ENCODE assay signal across 13 cellular contexts in the genomic region with DNA sequence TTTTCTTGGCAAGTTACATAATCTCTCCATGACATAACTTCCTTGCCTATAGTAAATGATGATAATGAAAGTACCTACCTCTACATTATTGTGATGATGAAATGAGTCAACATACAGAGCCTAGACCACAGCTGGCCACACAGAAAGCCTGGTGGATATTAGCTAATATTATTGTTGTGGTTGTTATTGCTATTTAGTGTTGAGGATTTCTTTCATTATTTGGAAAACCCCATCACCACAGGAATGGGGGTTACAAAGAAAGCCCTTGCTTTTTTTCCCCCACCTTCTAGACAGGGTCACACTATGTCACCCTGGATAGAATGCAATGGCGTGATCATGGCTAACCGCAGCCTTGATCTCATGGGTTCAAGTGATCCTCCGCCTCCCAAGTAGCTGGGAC.
DNase-seq lines count a peak whose midpoint lies in the region; ATAC-seq and TF ChIP-seq lines count a peak whose summit lies in the region.
"Had no signal": no experiment of that assay in that cellular context is flagged by ENCODE, and none has a peak within 500 bp of the region (broad histone marks: within the 10 kb centered on the region; RNA-seq: fewer than 3 reads in every experiment).

No MANE protein-coding gene starts in this region.

- TF ChIP-seq POLR2A in esophagus muscularis mucosa (IDR thresholded peaks at IDR 0.05; ENCODE audit: low read depth) = no peak

- peaks cover 45 to 94% (median 81%) of the 10 kb centered on the region in 4 donors for H3K4me1 ChIP-seq in esophagus muscularis mucosa
- H3K4me1 ChIP-seq in HAP-1 = peaks cover 5% of the 10 kb centered on the region
- H3K4me1 ChIP-seq: thyroid gland had no signal

- in situ Hi-C loops in HAP-1 (cut with MboI; ENCODE audit: low sequenced_read_pairs) = loop anchor here (5.0 to 10.0 kb wide), 2 partner anchors 345 to 402 kb away; no protein-coding TSS in a partner anchor

- no peaks in the 10 kb centered on the region for H3K9me3 ChIP-seq in esophagus muscularis mucosa
- H3K9me3 ChIP-seq in HAP-1 = no peaks in the 10 kb centered on the region
- H3K9me3 ChIP-seq: thyroid gland had no signal

- no peak for TF ChIP-seq EP300 in esophagus muscularis mucosa (IDR thresholded peaks at IDR 0.05)

- H3K27me3 ChIP-seq in esophagus muscularis mucosa = no peaks in the 10 kb centered on the region
- no peaks in the 10 kb centered on the region for H3K27me3 ChIP-seq in HAP-1 (ENCODE audit: low read depth)
- H3K27me3 ChIP-seq: thyroid gland had no signal

- DNase-seq in esophagus muscularis mucosa (ENCODE audit: extremely low spot score) = peak; percentile 26
- DNase-seq in left lobe of liver (ENCODE audit: low spot score) = no peak
- DNase-seq in activated CD4-positive, alpha-beta T cell treated with anti-CD3 and anti-CD28 coated beads, Interleukin-2, amount 50 U/mL, for 4 hours = no peak
- DNase-seq in HAP-1 (ENCODE audit: low spot score in 2 of 2) = no peak
- DNase-seq in T-helper 1 cell = no peak
- DNase-seq: T1000, thyroid gland had no signal

- TF ChIP-seq CTCF in esophagus muscularis mucosa (IDR thresholded peaks at IDR 0.05) = no peak

- H3K27ac ChIP-seq in esophagus muscularis mucosa (replicated peaks in 1 of 4) = no peak overlapping the region
- H3K27ac ChIP-seq: C4-2B, RWPE1, thyroid gland had no signal

- H3K4me3 ChIP-seq in esophagus muscularis mucosa (no peak overlapping the region), HAP-1 (no peak overlapping the region)
- H3K4me3 ChIP-seq: lung, thyroid gland had no signal

- WGBS in esophagus muscularis mucosa = 98% methylated on average over 3 of the region's 3 CpGs

- H3K36me3 ChIP-seq in esophagus muscularis mucosa = no peaks in the 10 kb centered on the region
- no peaks in the 10 kb centered on the region for H3K36me3 ChIP-seq in HAP-1 (replicated peaks)
- H3K36me3 ChIP-seq: thyroid gland had no signal

- intact Hi-C loops in esophagus muscularis mucosa (cut with DNase I) = no loop called here

- ATAC-seq in GM18517 (IDR thresholded peaks at IDR 0.05; ENCODE audit: unreplicated experiment) (peak; percentile 53), GM21529 (IDR thresholded peaks at IDR 0.05; ENCODE audit: unreplicated experiment) (peak; percentile 41), HG03342 (IDR thresholded peaks at IDR 0.05; ENCODE audit: unreplicated experiment) (peak; percentile 58), left lobe of liver (no peak)
